18 cellular contexts compared by ENCODE assay signal in genomic region chr4:133390198-133390855, GRCh38.
"Had no signal": no experiment of that assay in that cellular context is flagged by ENCODE, and none has a peak within 500 bp of the region (broad histone marks: within the 10 kb centered on the region; RNA-seq: fewer than 3 reads in every experiment).

No MANE protein-coding gene starts in this region.

- H3K4me3 Mint-ChIP-seq: activated CD4-positive, alpha-beta T cell treated with anti-CD3 and anti-CD28 coated beads for 36 hours; activated CD8-positive, alpha-beta T cell treated with anti-CD3 and anti-CD28 coated beads for 36 hours; activated naive CD8-positive, alpha-beta T cell treated with anti-CD3 and anti-CD28 coated beads, Interleukin-2, amount 10 ng/mL, durations not matched to agents 7 days and 5 days; memory B cell; natural killer cell treated with Interleukin-12 subunit alpha and Interleukin-12 subunit beta and Interleukin-15 and Interleukin-18, amount 100 ng/mL, for 72 hours; T-helper 1 cell treated with Interleukin-12 subunit alpha and Interleukin-12 subunit beta and Interleukin-4 antibody, amounts not matched to agents 30 μg/mL and 1 μg/mL, for 36 hours had no signal

- H3K27ac Mint-ChIP-seq: activated CD4-positive, alpha-beta T cell treated with anti-CD3 and anti-CD28 coated beads for 36 hours; activated CD8-positive, alpha-beta T cell treated with anti-CD3 and anti-CD28 coated beads for 36 hours; activated naive CD8-positive, alpha-beta T cell treated with anti-CD3 and anti-CD28 coated beads, Interleukin-2, amount 10 ng/mL, durations not matched to agents 7 days and 5 days; memory B cell; natural killer cell treated with Interleukin-12 subunit alpha and Interleukin-12 subunit beta and Interleukin-15 and Interleukin-18, amount 100 ng/mL, for 72 hours; T-helper 1 cell treated with Interleukin-12 subunit alpha and Interleukin-12 subunit beta and Interleukin-4 antibody, amounts not matched to agents 30 μg/mL and 1 μg/mL, for 36 hours had no signal

- H3K27ac ChIP-seq: dorsolateral prefrontal cortex, esophagus muscularis mucosa, left ventricle myocardium inferior, stomach, testis, WERI-Rb-1 had no signal

- H3K4me1 ChIP-seq: esophagus muscularis mucosa, left ventricle myocardium inferior, stomach, testis had no signal

- H3K36me3 ChIP-seq: esophagus muscularis mucosa, left ventricle myocardium inferior, stomach, WERI-Rb-1 had no signal

- H3K4me1 Mint-ChIP-seq: activated CD4-positive, alpha-beta T cell treated with anti-CD3 and anti-CD28 coated beads for 36 hours; activated naive CD8-positive, alpha-beta T cell treated with anti-CD3 and anti-CD28 coated beads, Interleukin-2, amount 10 ng/mL, durations not matched to agents 7 days and 5 days; memory B cell had no signal

- ATAC-seq: activated CD4-positive, alpha-beta T cell treated with anti-CD3 and anti-CD28 coated beads for 36 hours; activated CD8-positive, alpha-beta T cell treated with anti-CD3 and anti-CD28 coated beads for 36 hours; natural killer cell treated with Interleukin-12 subunit alpha and Interleukin-12 subunit beta and Interleukin-15 and Interleukin-18, amount 100 ng/mL, for 72 hours; sciatic nerve had no signal

- H3K36me3 Mint-ChIP-seq: activated naive CD8-positive, alpha-beta T cell treated with anti-CD3 and anti-CD28 coated beads, Interleukin-2, amount 10 ng/mL, durations not matched to agents 7 days and 5 days; memory B cell; natural killer cell treated with Interleukin-12 subunit alpha and Interleukin-12 subunit beta and Interleukin-15 and Interleukin-18, amount 100 ng/mL, for 72 hours had no signal

- H3K27me3 ChIP-seq: dorsolateral prefrontal cortex, esophagus muscularis mucosa, stomach, testis had no signal

- FAIRE-seq: endometrium had no signal

- DNase-seq: activated CD4-positive, alpha-beta T cell treated with anti-CD3 and anti-CD28 coated beads for 36 hours; activated CD8-positive, alpha-beta memory T cell treated with anti-CD3 and anti-CD28 coated beads, Interleukin-2, amount 50 U/mL, for 48 hours; activated CD8-positive, alpha-beta T cell treated with anti-CD3 and anti-CD28 coated beads for 36 hours; activated gamma-delta T cell treated with Interleukin-2 at 50 U/mL for 16 hours; activated naive CD8-positive, alpha-beta T cell treated with anti-CD3 and anti-CD28 coated beads, Interleukin-2, amount 10 ng/mL, durations not matched to agents 7 days and 5 days; dorsolateral prefrontal cortex; hypothalamus; left ventricle myocardium inferior; stimulated activated CD4-positive, alpha-beta T cell treated with anti-CD3 and anti-CD28 coated beads, Interleukin-1b, Interleukin-23, amount 100 ng/mL, for 48 hours; stomach; testis; WERI-Rb-1 had no signal

- H3K9me3 ChIP-seq: esophagus muscularis mucosa, left ventricle myocardium inferior, testis had no signal

- H3K4me3 ChIP-seq: dorsolateral prefrontal cortex, esophagus muscularis mucosa, left ventricle myocardium inferior, stomach, testis had no signal

- H3K27me3 Mint-ChIP-seq: activated CD4-positive, alpha-beta T cell treated with anti-CD3 and anti-CD28 coated beads for 36 hours; activated CD8-positive, alpha-beta T cell treated with anti-CD3 and anti-CD28 coated beads for 36 hours; activated naive CD8-positive, alpha-beta T cell treated with anti-CD3 and anti-CD28 coated beads, Interleukin-2, amount 10 ng/mL, durations not matched to agents 7 days and 5 days; memory B cell; natural killer cell treated with Interleukin-12 subunit alpha and Interleukin-12 subunit beta and Interleukin-15 and Interleukin-18, amount 100 ng/mL, for 72 hours had no signal

- H3K9me3 Mint-ChIP-seq: activated CD8-positive, alpha-beta T cell treated with anti-CD3 and anti-CD28 coated beads for 36 hours had no signal
